In genomic region chr1:53899206-53899628, GRCh38 we compare ENCODE assay signal across 9 cellular contexts. TPM values are rescaled to one million over a fixed set of nuclear protein-coding genes. Genes with fewer than 3 reads are reported as not detected.
A peak's percentile ranks its signal among the peaks of the same experiment; 100 is the strongest.
DNase-seq lines count a peak whose midpoint lies in the region; ATAC-seq and TF ChIP-seq lines count a peak whose summit lies in the region.
"Had no signal": no experiment of that assay in that cellular context is flagged by ENCODE, and none has a peak within 500 bp of the region (broad histone marks: within the 10 kb centered on the region; RNA-seq: fewer than 3 reads in every experiment).

No MANE protein-coding gene starts in this region.

- TF ChIP-seq POLR2A in uterus (IDR thresholded peaks at IDR 0.05), result no peak

- H3K27me3 Mint-ChIP-seq in activated CD4-positive, alpha-beta T cell treated with anti-CD3 and anti-CD28 coated beads, Interleukin-2, amount 10 ng/mL, durations not matched to agents 7 days and 5 days, result no peaks in the 10 kb centered on the region
- H3K27me3 Mint-ChIP-seq: IgD-negative memory B cell had no signal

- no peak overlapping the region for H3K4me3 ChIP-seq in uterus

- no peaks in the 10 kb centered on the region for H3K9me3 Mint-ChIP-seq in activated CD4-positive, alpha-beta T cell treated with anti-CD3 and anti-CD28 coated beads, Interleukin-2, amount 10 ng/mL, durations not matched to agents 7 days and 5 days
- H3K9me3 Mint-ChIP-seq: activated naive CD8-positive, alpha-beta T cell treated with anti-CD3 and anti-CD28 coated beads, Interleukin-2, amount 50 U/mL, for 24 hours; IgD-negative memory B cell had no signal

- ATAC-seq in left cardiac atrium, result peak; percentile 51 to 58
- no peak for ATAC-seq in GM21367 (IDR thresholded peaks at IDR 0.05; ENCODE audit: unreplicated experiment)
- ATAC-seq: activated naive CD8-positive, alpha-beta T cell treated with anti-CD3 and anti-CD28 coated beads, Interleukin-2, amount 50 U/mL, for 24 hours had no signal

- no peak overlapping the region for H3K4me3 Mint-ChIP-seq in activated CD4-positive, alpha-beta T cell treated with anti-CD3 and anti-CD28 coated beads, Interleukin-2, amount 10 ng/mL, durations not matched to agents 7 days and 5 days
- H3K4me3 Mint-ChIP-seq: activated naive CD8-positive, alpha-beta T cell treated with anti-CD3 and anti-CD28 coated beads, Interleukin-2, amount 50 U/mL, for 24 hours; IgD-negative memory B cell had no signal

- DNase-seq in NCI-H1092 treated with DMSO at 0.1 percent for 48 hours (lab: John Stamatoyannopoulos, UW), result peak; percentile 37
- DNase-seq in NCI-H1092 (lab: John Stamatoyannopoulos, UW), result no peak
- DNase-seq in left cardiac atrium, result no peak
- DNase-seq in uterus, result peak; percentile 39 to 48
- DNase-seq in activated CD4-positive, alpha-beta T cell treated with anti-CD3 and anti-CD28 coated beads, Interleukin-2, amount 10 ng/mL, durations not matched to agents 7 days and 5 days, result no peak
- DNase-seq: activated naive CD8-positive, alpha-beta T cell treated with anti-CD3 and anti-CD28 coated beads, Interleukin-2, amount 50 U/mL, for 24 hours; stimulated activated naive CD4-positive, alpha-beta T cell treated with Interleukin-2 at 50 U/mL for 16 hours had no signal

- H3K4me1 ChIP-seq in uterus, result no peaks in the 10 kb centered on the region

- no peaks in the 10 kb centered on the region for H3K36me3 Mint-ChIP-seq in activated CD4-positive, alpha-beta T cell treated with anti-CD3 and anti-CD28 coated beads, Interleukin-2, amount 10 ng/mL, durations not matched to agents 7 days and 5 days (ENCODE audit: low read depth)
- H3K36me3 Mint-ChIP-seq: IgD-negative memory B cell had no signal

- TF ChIP-seq CTCF in uterus (IDR thresholded peaks at IDR 0.05), result no peak

- CTCF ChIA-PET in activated CD4-positive, alpha-beta T cell treated with anti-CD3 and anti-CD28 coated beads, Interleukin-2, amount 10 ng/mL, durations not matched to agents 7 days and 5 days (lab: Charles Lee), result interaction anchor here (1.0 to 1.8 kb wide), 6 partner anchors 13 to 70 kb away, joined by 3 to 6 read pairs (median 4); no protein-coding TSS in a partner anchor

- peaks cover 10% of the 10 kb centered on the region for H3K4me1 Mint-ChIP-seq in activated CD4-positive, alpha-beta T cell treated with anti-CD3 and anti-CD28 coated beads, Interleukin-2, amount 10 ng/mL, durations not matched to agents 7 days and 5 days
- H3K4me1 Mint-ChIP-seq: IgD-negative memory B cell had no signal

- H3K27me3 ChIP-seq in uterus, result no peaks in the 10 kb centered on the region

- H3K9me3 ChIP-seq in uterus, result no peaks in the 10 kb centered on the region

- peak overlapping the region; percentile 18 to 47 for H3K27ac ChIP-seq in uterus

- POLR2A ChIA-PET in activated CD4-positive, alpha-beta T cell treated with anti-CD3 and anti-CD28 coated beads, Interleukin-2, amount 10 ng/mL, durations not matched to agents 7 days and 5 days (lab: Charles Lee), result interaction anchor here (1.3 kb wide), 1 partner anchor 9 kb away, joined by 5 read pairs; the partner anchor contains the start of gene YIPF1

- H3K36me3 ChIP-seq in uterus, result no peaks in the 10 kb centered on the region

- no peak overlapping the region for H3K27ac Mint-ChIP-seq in activated CD4-positive, alpha-beta T cell treated with anti-CD3 and anti-CD28 coated beads, Interleukin-2, amount 10 ng/mL, durations not matched to agents 7 days and 5 days
- H3K27ac Mint-ChIP-seq: activated naive CD8-positive, alpha-beta T cell treated with anti-CD3 and anti-CD28 coated beads, Interleukin-2, amount 50 U/mL, for 24 hours; IgD-negative memory B cell had no signal

- intact Hi-C loops in left cardiac atrium (cut with DNase I) (no loop called here), uterus (cut with DNase I; ENCODE audit: low total_unique reads) (no loop called here)

RNA-seq across cellular contexts. Expression of gene DIO1, which starts 5.2 kb away (rescaled TPM):
- total RNA-seq in left cardiac atrium (not detected), uterus (1 to 10 TPM in 1 of 4 donors, not detected in 3; 2.1 TPM)
- not detected for total RNA-seq in activated CD4-positive, alpha-beta T cell treated with anti-CD3 and anti-CD28 coated beads, Interleukin-2, amount 10 ng/mL, durations not matched to agents 7 days and 5 days

RNA-seq across cellular contexts. Expression of gene YIPF1, which starts 9.6 kb away (rescaled TPM):
- total RNA-seq in left cardiac atrium (10 to 100 TPM; 12.9 to 15.2 TPM), uterus (10 to 100 TPM in 3 of 4 donors, 1 to 10 TPM in 1; 6.7 to 25.9 (median 14.8) TPM)
- 10 to 100 TPM; 16.3 to 20.6 TPM for total RNA-seq in activated CD4-positive, alpha-beta T cell treated with anti-CD3 and anti-CD28 coated beads, Interleukin-2, amount 10 ng/mL, durations not matched to agents 7 days and 5 days

RNA-seq across cellular contexts. Expression of gene IFT25, which starts 46.3 kb away (rescaled TPM):
- total RNA-seq in left cardiac atrium, result 10 to 100 TPM; 15.1 to 16.6 TPM
- 10 to 100 TPM in 3 of 4 donors, 1 to 10 TPM in 1; 1.3 to 40.6 (median 28.7) TPM for total RNA-seq in uterus
- total RNA-seq in activated CD4-positive, alpha-beta T cell treated with anti-CD3 and anti-CD28 coated beads, Interleukin-2, amount 10 ng/mL, durations not matched to agents 7 days and 5 days, result 10 to 100 TPM; 71.8 to 74.3 TPM

RNA-seq across cellular contexts. Expression of gene LRRC42, which starts 46.9 kb away (rescaled TPM):
- total RNA-seq in left cardiac atrium, result 10 to 100 TPM; 13.5 to 17.9 TPM
- total RNA-seq in uterus, result 10 to 100 TPM in 3 of 4 donors, under 1 TPM in 1; 0.51 to 30.7 (median 25.1) TPM
- total RNA-seq in activated CD4-positive, alpha-beta T cell treated with anti-CD3 and anti-CD28 coated beads, Interleukin-2, amount 10 ng/mL, durations not matched to agents 7 days and 5 days, result 10 to 100 TPM; 19.5 to 19.9 TPM

Comparison
In these comparisons a context has a peak if more than half of its experiments do, and no peak if none do; other contexts are left out.
1. DNase-seq: peak in NCI-H1092 treated with DMSO at 0.1 percent for 48 hours (single experiment) and uterus (2 of 2); none in NCI-H1092 (single experiment), left cardiac atrium (single experiment) and activated CD4-positive, alpha-beta T cell treated with anti-CD3 and anti-CD28 coated beads, Interleukin-2, amount 10 ng/mL, durations not matched to agents 7 days and 5 days (single experiment).